ENCODE assay signal across 1 cellular context in the genomic region with DNA sequence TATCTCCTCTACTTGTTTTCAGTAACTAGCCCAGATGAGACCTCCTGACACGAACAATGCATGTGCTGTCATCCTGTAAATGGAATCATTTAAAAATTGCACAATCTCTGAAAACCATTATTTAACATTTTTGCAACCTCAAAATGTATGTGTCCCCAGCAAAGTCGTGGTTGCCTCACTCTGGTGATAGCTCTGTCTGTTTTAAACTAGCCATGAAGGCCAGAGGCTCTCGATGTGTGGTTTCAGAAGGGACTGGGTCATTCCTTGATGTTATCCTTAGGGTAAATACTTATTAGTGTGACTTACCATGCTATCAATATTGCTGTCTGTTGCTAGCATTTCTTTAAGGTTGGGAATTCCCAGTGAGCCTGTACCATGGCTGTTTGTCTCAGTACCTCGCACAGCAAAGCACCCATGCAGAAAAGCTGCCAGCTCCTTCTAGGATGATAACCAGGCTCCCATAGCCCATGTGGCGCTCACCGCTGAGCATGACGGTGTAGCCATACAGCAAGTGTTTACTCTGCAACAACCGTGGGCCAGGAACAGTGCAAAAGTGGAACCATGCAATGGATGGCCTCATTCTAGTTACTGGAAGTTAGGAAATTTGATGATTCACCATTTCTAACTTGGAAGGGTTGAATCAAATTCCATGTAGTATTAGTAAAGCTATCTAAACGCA.
TF ChIP-seq lines count a peak whose summit lies in the region.

No MANE protein-coding gene starts in this region.

TF ChIP-seq in K562, 482 proteins besides CTCF, POLR2A, EP300 and RAD21:
- TF ChIP-seq, protein P1, sequence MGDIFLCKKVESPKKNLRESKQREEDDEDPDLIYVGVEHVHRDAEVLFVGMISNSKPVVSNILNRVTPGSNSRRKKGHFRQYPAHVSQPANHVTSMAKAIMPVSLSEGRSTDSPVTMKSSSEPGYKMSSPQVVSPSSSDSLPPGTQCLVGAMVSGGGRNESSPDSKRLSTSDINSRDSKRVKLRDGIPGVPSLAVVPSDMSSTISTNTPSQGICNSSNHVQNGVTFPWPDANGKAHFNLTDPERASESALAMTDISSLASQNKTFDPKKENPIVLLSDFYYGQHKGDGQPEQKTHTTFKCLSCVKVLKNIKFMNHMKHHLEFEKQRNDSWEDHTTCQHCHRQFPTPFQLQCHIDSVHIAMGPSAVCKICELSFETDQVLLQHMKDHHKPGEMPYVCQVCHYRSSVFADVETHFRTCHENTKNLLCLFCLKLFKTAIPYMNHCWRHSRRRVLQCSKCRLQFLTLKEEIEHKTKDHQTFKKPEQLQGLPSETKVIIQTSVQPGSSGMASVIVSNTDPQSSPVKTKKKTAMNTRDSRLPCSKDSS (IDR thresholded peaks at IDR 0.05; ENCODE audit: low read depth, partially characterized antibody), result no peak
- TF ChIP-seq HMG20B (CRISPR knock-in tag; IDR thresholded peaks at IDR 0.05) (no peak), ZNF431 (CRISPR knock-in tag; IDR thresholded peaks at IDR 0.05) (no peak), E2F3 (CRISPR knock-in tag; IDR thresholded peaks at IDR 0.05) (no peak), DIDO1 (tag; IDR thresholded peaks at IDR 0.05; ENCODE audit: low read depth) (no peak), C11orf30 (IDR thresholded peaks at IDR 0.05; ENCODE audit: low read depth) (peak; percentile 78), PRPF4 (IDR thresholded peaks at IDR 0.05; ENCODE audit: insufficient read depth, low read depth, low read length, poor library complexity, severe bottlenecking) (no peak), MAFG (tag; conservative IDR thresholded peaks at IDR 0.05) (peak; percentile 48), CEBPG (CRISPR knock-in tag; IDR thresholded peaks at IDR 0.05) (0 out of 2 replicates have a peak, but pooled peaks have one; percentile 29), CEBPG (tag; conservative IDR thresholded peaks at IDR 0.05 in 1 of 2, IDR thresholded peaks at IDR 0.05 in 1 of 2) (peak; percentile 80 to 81), CEBPB (tag; IDR thresholded peaks at IDR 0.05) (peak; percentile 83), SAFB2 (IDR thresholded peaks at IDR 0.05; ENCODE audit: borderline replicate concordance, low read depth, low read length, severe bottlenecking) (no peak), CC2D1A (IDR thresholded peaks at IDR 0.05) (no peak), ZNF41 (CRISPR knock-in tag; conservative IDR thresholded peaks at IDR 0.05) (no peak), ZNF316 (IDR thresholded peaks at IDR 0.05) (peak; percentile 80)
- TF ChIP-seq, protein P2, sequence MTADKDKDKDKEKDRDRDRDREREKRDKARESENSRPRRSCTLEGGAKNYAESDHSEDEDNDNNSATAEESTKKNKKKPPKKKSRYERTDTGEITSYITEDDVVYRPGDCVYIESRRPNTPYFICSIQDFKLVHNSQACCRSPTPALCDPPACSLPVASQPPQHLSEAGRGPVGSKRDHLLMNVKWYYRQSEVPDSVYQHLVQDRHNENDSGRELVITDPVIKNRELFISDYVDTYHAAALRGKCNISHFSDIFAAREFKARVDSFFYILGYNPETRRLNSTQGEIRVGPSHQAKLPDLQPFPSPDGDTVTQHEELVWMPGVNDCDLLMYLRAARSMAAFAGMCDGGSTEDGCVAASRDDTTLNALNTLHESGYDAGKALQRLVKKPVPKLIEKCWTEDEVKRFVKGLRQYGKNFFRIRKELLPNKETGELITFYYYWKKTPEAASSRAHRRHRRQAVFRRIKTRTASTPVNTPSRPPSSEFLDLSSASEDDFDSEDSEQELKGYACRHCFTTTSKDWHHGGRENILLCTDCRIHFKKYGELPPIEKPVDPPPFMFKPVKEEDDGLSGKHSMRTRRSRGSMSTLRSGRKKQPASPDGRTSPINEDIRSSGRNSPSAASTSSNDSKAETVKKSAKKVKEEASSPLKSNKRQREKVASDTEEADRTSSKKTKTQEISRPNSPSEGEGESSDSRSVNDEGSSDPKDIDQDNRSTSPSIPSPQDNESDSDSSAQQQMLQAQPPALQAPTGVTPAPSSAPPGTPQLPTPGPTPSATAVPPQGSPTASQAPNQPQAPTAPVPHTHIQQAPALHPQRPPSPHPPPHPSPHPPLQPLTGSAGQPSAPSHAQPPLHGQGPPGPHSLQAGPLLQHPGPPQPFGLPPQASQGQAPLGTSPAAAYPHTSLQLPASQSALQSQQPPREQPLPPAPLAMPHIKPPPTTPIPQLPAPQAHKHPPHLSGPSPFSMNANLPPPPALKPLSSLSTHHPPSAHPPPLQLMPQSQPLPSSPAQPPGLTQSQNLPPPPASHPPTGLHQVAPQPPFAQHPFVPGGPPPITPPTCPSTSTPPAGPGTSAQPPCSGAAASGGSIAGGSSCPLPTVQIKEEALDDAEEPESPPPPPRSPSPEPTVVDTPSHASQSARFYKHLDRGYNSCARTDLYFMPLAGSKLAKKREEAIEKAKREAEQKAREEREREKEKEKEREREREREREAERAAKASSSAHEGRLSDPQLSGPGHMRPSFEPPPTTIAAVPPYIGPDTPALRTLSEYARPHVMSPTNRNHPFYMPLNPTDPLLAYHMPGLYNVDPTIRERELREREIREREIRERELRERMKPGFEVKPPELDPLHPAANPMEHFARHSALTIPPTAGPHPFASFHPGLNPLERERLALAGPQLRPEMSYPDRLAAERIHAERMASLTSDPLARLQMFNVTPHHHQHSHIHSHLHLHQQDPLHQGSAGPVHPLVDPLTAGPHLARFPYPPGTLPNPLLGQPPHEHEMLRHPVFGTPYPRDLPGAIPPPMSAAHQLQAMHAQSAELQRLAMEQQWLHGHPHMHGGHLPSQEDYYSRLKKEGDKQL (CRISPR knock-in tag; IDR thresholded peaks at IDR 0.05; ENCODE audit: borderline replicate concordance), result no peak
